15 cellular contexts compared by ENCODE assay signal in genomic region chr15:89330119-89330518, GRCh38. TPM values are rescaled to one million over a fixed set of nuclear protein-coding genes. Genes with fewer than 3 reads are reported as not detected.
DNase-seq lines count a peak whose midpoint lies in the region; ATAC-seq, FAIRE-seq and TF ChIP-seq lines count a peak whose summit lies in the region.
"Had no signal": no experiment of that assay in that cellular context is flagged by ENCODE, and none has a peak within 500 bp of the region (broad histone marks: within the 10 kb centered on the region; RNA-seq: fewer than 3 reads in every experiment).

No MANE protein-coding gene starts in this region.

- intact Hi-C loops in CD8-positive, alpha-beta T cell (cut with DNase I, micrococcal nuclease), result loop anchor here (5.0 to 10.0 kb wide), 8 partner anchors 245 to 1665 kb away; partner anchors contain the start of genes AEN (in 2 of the 2), ABHD2 (in 1 of the 2), DET1 (in 1 of the 2) and HAPLN3 (in 1 of the 2)
- intact Hi-C loops in K562 (cut with micrococcal nuclease), result no loop called here

- peaks cover 44% of the 10 kb centered on the region for H3K79me2 ChIP-seq in K562 (ENCODE audit: control insufficient read depth, insufficient read depth, low read length)

- no peak for TF ChIP-seq POLR2A in K562 (conservative IDR thresholded peaks at IDR 0.05)

- in situ Hi-C loops in K562 (cut with MboI), result no loop called here

- H3K36me3 Mint-ChIP-seq in CD8-positive, alpha-beta T cell, result peaks cover 78% of the 10 kb centered on the region
- peaks cover 62% of the 10 kb centered on the region for H3K36me3 Mint-ChIP-seq in nephron progenitor cell (ENCODE audit: low read depth)

- H4K91ac ChIP-seq in neuronal stem cell (ENCODE audit: low read depth, low read length, poor library complexity), result no peak overlapping the region

- no peak overlapping the region for H3K18ac ChIP-seq in neuronal stem cell (ENCODE audit: low read length)

- no peak for FAIRE-seq in K562 (lab: Jason Lieb, UNC)

- no peaks in the 10 kb centered on the region for H3K27me3 Mint-ChIP-seq in CD8-positive, alpha-beta T cell (ENCODE audit: low read depth)
- H3K27me3 Mint-ChIP-seq in nephron progenitor cell (ENCODE audit: low read depth, poor library complexity), result peaks cover 5% of the 10 kb centered on the region

- H2BK12ac ChIP-seq in neuronal stem cell (ENCODE audit: low read length), result peak overlapping the region; percentile 41

- no peak overlapping the region for H3K4me3 ChIP-seq in CD8-positive, alpha-beta T cell (ENCODE audit: low read depth, low read length)
- H3K4me3 ChIP-seq in K562 (no peak overlapping the region), neuronal stem cell (ENCODE audit: low read length in 2 of 2) (no peak overlapping the region)
- H3K4me3 ChIP-seq: PC-9, vagina had no signal

- no peak overlapping the region for H3K4me2 ChIP-seq in K562 (ENCODE audit: insufficient read depth, low read length)
- no peak overlapping the region for H3K4me2 ChIP-seq in neuronal stem cell (ENCODE audit: insufficient read depth, low read length, poor library complexity, severe bottlenecking)
- H3K4me2 ChIP-seq: PC-9 had no signal

- peaks cover 53% of the 10 kb centered on the region for H3K4me1 Mint-ChIP-seq in CD8-positive, alpha-beta T cell (ENCODE audit: low read depth)
- H3K4me1 Mint-ChIP-seq in nephron progenitor cell, result peaks cover 32% of the 10 kb centered on the region

- H3K23ac ChIP-seq in neuronal stem cell (ENCODE audit: low read depth, low read length, poor library complexity), result no peak overlapping the region

- H2BK120ac ChIP-seq in neuronal stem cell (ENCODE audit: low read depth, low read length), result peak overlapping the region; percentile 61

- peaks cover 23% of the 10 kb centered on the region for H3K79me1 ChIP-seq in neuronal stem cell (ENCODE audit: low read depth, low read length)

- H4K8ac ChIP-seq in neuronal stem cell (ENCODE audit: low read depth, low read length), result no peak overlapping the region

- CTCF ChIA-PET in CD8-positive, alpha-beta T cell (lab: Charles Lee), result interaction anchor here (1.2 to 3.1 kb wide), 3 partner anchors 15 to 124 kb away, joined by 3 to 13 read pairs (median 10); no protein-coding TSS in a partner anchor
- CTCF ChIA-PET in K562 (lab: Yijun Ruan, JAX; ENCODE audit: low intra/inter-chr PET ratio), result no interaction called here

- no peak for TF ChIP-seq CTCF in CD8-positive, alpha-beta T cell (IDR thresholded peaks at IDR 0.05)
- no peak for TF ChIP-seq CTCF in K562 (IDR thresholded peaks at IDR 0.05 in 2 of 3, conservative IDR thresholded peaks at IDR 0.05 in 1 of 3; ENCODE audit: insufficient read depth in 2 of 3, low read depth in 1 of 3, low read length in 3 of 3)
- no peak for TF ChIP-seq CTCF in nephron progenitor cell (IDR thresholded peaks at IDR 0.05)

- H3K9ac ChIP-seq in K562 (ENCODE audit: insufficient read depth in 1 of 2, low read depth in 2 of 2, low read length in 2 of 2), result no peak overlapping the region
- H3K9ac ChIP-seq in neuronal stem cell (ENCODE audit: low read depth, low read length, poor library complexity), result peak overlapping the region; percentile 63

- H2AFZ ChIP-seq in K562 (ENCODE audit: low read depth, low read length), result no peak overlapping the region
- H2AFZ ChIP-seq in neuronal stem cell (ENCODE audit: low read length), result no peak overlapping the region
- H2AFZ ChIP-seq: PC-9 had no signal

- TF ChIP-seq RAD21 in K562 (CRISPR knock-in tag; conservative IDR thresholded peaks at IDR 0.05 in 1 of 2, IDR thresholded peaks at IDR 0.05 in 1 of 2), result no peak

- no peaks in the 10 kb centered on the region for H3K9me3 ChIP-seq in CD8-positive, alpha-beta T cell (ENCODE audit: low read length)
- H3K9me3 ChIP-seq in KOPT-K1 (ENCODE audit: insufficient read depth, low read length, poor library complexity, severe bottlenecking) (no peaks in the 10 kb centered on the region), K562 (replicated peaks; ENCODE audit: control insufficient read depth, insufficient read depth, low read depth, low read length) (no peaks in the 10 kb centered on the region), neuronal stem cell (replicated peaks in 1 of 2; ENCODE audit: control insufficient read depth in 2 of 2, insufficient read depth in 1 of 2, low read depth in 1 of 2, low read length in 2 of 2) (no peaks in the 10 kb centered on the region)
- H3K9me3 ChIP-seq: vagina had no signal

- no peaks in the 10 kb centered on the region for H3K9me1 ChIP-seq in K562 (ENCODE audit: control insufficient read depth, insufficient read depth, low read length)

- 93% methylated on average over 6 of the region's 6 CpGs for WGBS in K562 (ENCODE audit: insufficient coverage, low coverage, missing lambda C conversion rate)
- no CpG with 5 or more reads among the region's 6 CpGs for WGBS in neuronal stem cell (ENCODE audit: extremely low coverage in 2 of 2, insufficient read length in 2 of 2, insufficient replicate concordance in 1 of 2), 2 donors

- no peak overlapping the region for H3K27ac ChIP-seq in CD8-positive, alpha-beta T cell (ENCODE audit: low read depth, low read length)
- H3K27ac ChIP-seq in KOPT-K1 (ENCODE audit: low read depth, low read length, poor library complexity, severe bottlenecking) (peak overlapping the region; percentile 47), K562 (ENCODE audit: extremely low read depth, low read depth, low read length) (no peak overlapping the region), neuronal stem cell (replicated peaks; ENCODE audit: low read length) (no peak overlapping the region)
- H3K27ac ChIP-seq: PC-9, vagina had no signal

- peaks cover 65% of the 10 kb centered on the region for H3K36me3 ChIP-seq in CD8-positive, alpha-beta T cell (ENCODE audit: insufficient read depth, low read length)
- peaks cover 84% of the 10 kb centered on the region for H3K36me3 ChIP-seq in KOPT-K1 (ENCODE audit: insufficient read depth, low read length)
- H3K36me3 ChIP-seq in K562 (ENCODE audit: control insufficient read depth, insufficient read depth, low read length), result peaks cover 85% of the 10 kb centered on the region
- peaks cover 68 to 83% of the 10 kb centered on the region in 2 donors for H3K36me3 ChIP-seq in neuronal stem cell (replicated peaks in 1 of 2; ENCODE audit: control insufficient read depth in 2 of 2, insufficient read depth in 2 of 2, low read length in 2 of 2)

- BruUV-seq in K562 (replicated peaks; lab: Mats Ljungman, UMichigan), result no TSS peak

- no peak for DNase-seq in CD8-positive, alpha-beta T cell
- DNase-seq in K562 (ENCODE audit: extremely low read depth in 1 of 4, low spot score in 3 of 4) (no peak), neuronal stem cell (ENCODE audit: low spot score) (no peak), dermis blood vessel endothelial cell (no peak), nephron progenitor cell (no peak)
- DNase-seq: activated CD4-positive, CD25-positive, alpha-beta regulatory T cell treated with anti-CD3 and anti-CD28 coated beads, Interleukin-2, amount 50 U/mL, for 72 hours; COR-L47; NCI-H1436; NCI-H524; PC-9; retina; stimulated activated CD4-positive, alpha-beta T cell treated with anti-CD3 and anti-CD28 coated beads, Interleukin-2, amount 100 ng/mL, for 24 hours had no signal

- H3K27me3 ChIP-seq in CD8-positive, alpha-beta T cell (ENCODE audit: insufficient read depth, low read length), result no peaks in the 10 kb centered on the region
- no peaks in the 10 kb centered on the region for H3K27me3 ChIP-seq in K562 (ENCODE audit: control insufficient read depth in 2 of 2, insufficient read depth in 2 of 2, low read length in 2 of 2)
- peaks cover 0 to 2% (median 0%) of the 10 kb centered on the region in 3 experiments for H3K27me3 ChIP-seq in neuronal stem cell (ENCODE audit: control insufficient read depth in 3 of 3, insufficient read depth in 3 of 3, low read depth in 1 of 3, low read length in 3 of 3)
- H3K27me3 ChIP-seq: vagina had no signal

- H3K27ac Mint-ChIP-seq in CD8-positive, alpha-beta T cell, result peak overlapping the region; percentile 62
- H3K27ac Mint-ChIP-seq in nephron progenitor cell, result no peak overlapping the region

- H2BK5ac ChIP-seq in neuronal stem cell (ENCODE audit: low read length), result no peak overlapping the region

- peaks cover 6% of the 10 kb centered on the region for H4K20me1 ChIP-seq in K562 (replicated peaks; ENCODE audit: control insufficient read depth, insufficient read depth, low read length)

- peak overlapping the region; percentile 66 for H3K4me3 Mint-ChIP-seq in CD8-positive, alpha-beta T cell
- no peak overlapping the region for H3K4me3 Mint-ChIP-seq in nephron progenitor cell

- H3K4ac ChIP-seq in neuronal stem cell (ENCODE audit: low read length), result peak overlapping the region; percentile 23

- H3K14ac ChIP-seq in neuronal stem cell (ENCODE audit: low read length), result no peak overlapping the region

- POLR2A ChIA-PET in CD8-positive, alpha-beta T cell (lab: Charles Lee), result no interaction called here
- POLR2A ChIA-PET in K562 (lab: Yijun Ruan, JAX), result interaction anchor here (0.6 to 1.1 kb wide), 5 partner anchors 13 to 245 kb away, joined by 3 to 4 read pairs (median 3); partner anchors contain the start of gene TICRR

- no peak overlapping the region for H2AK5ac ChIP-seq in neuronal stem cell (ENCODE audit: low read depth, low read length)

- ATAC-seq in CD8-positive, alpha-beta T cell, result no peak
- ATAC-seq in K562 (no peak), HG02642 (IDR thresholded peaks at IDR 0.05; ENCODE audit: poor library complexity, unreplicated experiment) (no peak)

- H3K4me1 ChIP-seq in CD8-positive, alpha-beta T cell (ENCODE audit: insufficient read depth, low read length), result peaks cover 62% of the 10 kb centered on the region
- peaks cover 13 to 27% of the 10 kb centered on the region in 2 experiments; a peak in 4 of 5 replicates for H3K4me1 ChIP-seq in K562 (replicated peaks in 1 of 2; ENCODE audit: control insufficient read depth in 2 of 2, insufficient read depth in 2 of 2, low read length in 2 of 2)
- peaks cover 3 to 6% of the 10 kb centered on the region in 2 donors for H3K4me1 ChIP-seq in neuronal stem cell (ENCODE audit: control insufficient read depth in 2 of 2, insufficient read depth in 1 of 2, low read depth in 1 of 2, low read length in 2 of 2)

- no peak for TF ChIP-seq EP300 in K562 (IDR thresholded peaks at IDR 0.05; ENCODE audit: low read length)

- H3K9me3 Mint-ChIP-seq in CD8-positive, alpha-beta T cell, result no peaks in the 10 kb centered on the region
- H3K9me3 Mint-ChIP-seq in nephron progenitor cell, result peaks cover 3% of the 10 kb centered on the region

- no peak overlapping the region for H2BK15ac ChIP-seq in neuronal stem cell (ENCODE audit: low read length)

RNA-seq across cellular contexts. Expression of gene POLG, which starts 4.5 kb away (rescaled TPM):
- 100 to 1,000 TPM; 147 to 158 TPM for total RNA-seq in CD8-positive, alpha-beta T cell
- 181 and 354 TPM in 2 replicates for total RNA-seq in K562 (2011; cell fraction: chromatin; rRNA removed; ENCODE audit: low replicate concordance)
- total RNA-seq in K562 (2011; cell fraction: nucleolus; rRNA removed), result 195 and 214 TPM in 2 replicates
- total RNA-seq in K562 (2011; cell fraction: nucleoplasm; rRNA removed), result 139 and 161 TPM in 2 replicates
- 63.0 and 68.9 TPM in 2 replicates for total RNA-seq in K562 (2014; rRNA removed)
- total RNA-seq in K562 (2014; rRNA removed; fragmentation: Illumina TruSeq; extraction: Trizol), result 27.0 and 34.6 TPM in 2 replicates
- total RNA-seq in K562 (2015; rRNA removed; fragmentation: Illumina TruSeq; extraction: Trizol), result 38.6 and 39.9 TPM in 2 replicates
- 65.7 and 83.8 TPM in 2 replicates for total RNA-seq in K562 (2021)
- 25.6 and 35.0 TPM in 2 replicates for polyA plus RNA-seq in K562 (2011; rRNA removed)
- 21.0 and 24.8 TPM in 2 replicates for polyA plus RNA-seq in K562 (2011; cell fraction: cytosol; rRNA removed)
- polyA plus RNA-seq in K562 (2011; cell fraction: nucleus; rRNA removed), result 204 and 235 TPM in 2 replicates
- 42.1 and 45.4 TPM in 2 replicates for polyA plus RNA-seq in K562 (2012)
- 40.6 and 43.9 TPM in 2 replicates for polyA plus RNA-seq in K562 (2014; fragmentation: Illumina TruSeq; extraction: Trizol)
- 10 to 100 TPM; 15.2 to 20.8 TPM for polyA plus RNA-seq in K562 (2014; fragmentation: Nextera tagmentation; extraction: Ambion mirVana)
- 47.5 and 51.4 TPM in 2 replicates for polyA plus RNA-seq in K562 (2014; rRNA removed)
- 22.7 and 28.2 TPM in 2 replicates for polyA minus RNA-seq in K562 (2011; rRNA and poly(A)+ RNA removed)
- polyA minus RNA-seq in K562 (2011; cell fraction: cytosol; rRNA and poly(A)+ RNA removed), result 24.6 and 37.5 TPM in 2 replicates
- 104 and 107 TPM in 2 replicates for polyA minus RNA-seq in K562 (2011; cell fraction: nucleus; rRNA and poly(A)+ RNA removed)
- 21.3 TPM for polyA plus RNA-seq in neuronal stem cell (2013, experiment 1 of 2)
- 21.7 TPM for polyA plus RNA-seq in neuronal stem cell (2013, experiment 2 of 2)
- total RNA-seq in dermis blood vessel endothelial cell, result 112 and 114 TPM in 2 replicates
